ENCODE assay signal across 9 cellular contexts in genomic region chr9:115164511-115164974, GRCh38. TPM values are rescaled to one million over a fixed set of nuclear protein-coding genes. Genes with fewer than 3 reads are reported as not detected.
DNase-seq lines count a peak whose midpoint lies in the region; ATAC-seq and TF ChIP-seq lines count a peak whose summit lies in the region.
"Had no signal": no experiment of that assay in that cellular context is flagged by ENCODE, and none has a peak within 500 bp of the region (broad histone marks: within the 10 kb centered on the region; RNA-seq: fewer than 3 reads in every experiment).

No MANE protein-coding gene starts in this region.

- H3K4me1 Mint-ChIP-seq in H9 = peaks cover 12 to 17% of the 10 kb centered on the region in 2 experiments
- no peaks in the 10 kb centered on the region for H3K4me1 Mint-ChIP-seq in stimulated activated naive CD8-positive, alpha-beta T cell treated with anti-CD3 and anti-CD28 coated beads, Interleukin-15, amount 100 ng/mL, for 72 hours

- TF ChIP-seq CTCF in H9 (conservative IDR thresholded peaks at IDR 0.05) (no peak), fibroblast of pulmonary artery (IDR thresholded peaks at IDR 0.05; ENCODE audit: low read length, missing control alignments) (no peak), retinal pigment epithelial cell (conservative IDR thresholded peaks at IDR 0.05; ENCODE audit: low read depth, low read length) (no peak)

- H3K36me3 Mint-ChIP-seq in H9 (ENCODE audit: insufficient read depth in 1 of 3, low read depth in 3 of 3) = peaks cover 0 to 7% (median 7%) of the 10 kb centered on the region in 3 experiments; a peak in 4 of 7 replicates

- no peaks in the 10 kb centered on the region for H3K4me1 ChIP-seq in H9 (ENCODE audit: insufficient read depth, low read length)

- H3K4me3 ChIP-seq in fibroblast of pulmonary artery (replicated peaks; ENCODE audit: low read depth, low read length) = no peak overlapping the region
- H3K4me3 ChIP-seq in retinal pigment epithelial cell (ENCODE audit: low read length) = no peak overlapping the region

- H3T11ph ChIP-seq in H9 (ENCODE audit: low read length) = no peak overlapping the region

- no peaks in the 10 kb centered on the region for H3K9me3 ChIP-seq in H9 (ENCODE audit: control insufficient read depth, low read depth, low read length)

- WGBS in H9 (ENCODE audit: extremely low coverage, insufficient read length, low lambda C conversion rate) = no CpG with 5 or more reads among the region's 3 CpGs

- no peak overlapping the region for H3K9ac ChIP-seq in H9 (ENCODE audit: extremely low read depth, insufficient read length, low read length)

- no peak overlapping the region for H2BK5ac ChIP-seq in H9 (ENCODE audit: insufficient read length, low read length)

- no peak overlapping the region for H3K23ac ChIP-seq in H9 (ENCODE audit: insufficient read length, low read depth, low read length)

- H3K79me2 ChIP-seq in H9 (ENCODE audit: insufficient read depth, low read length) = no peaks in the 10 kb centered on the region

- peaks cover 6% of the 10 kb centered on the region in 2 experiments; a peak in 4 of 5 replicates for H3K9me3 Mint-ChIP-seq in H9
- H3K9me3 Mint-ChIP-seq in stimulated activated naive CD8-positive, alpha-beta T cell treated with anti-CD3 and anti-CD28 coated beads, Interleukin-15, amount 100 ng/mL, for 72 hours = peaks cover 7 to 10% of the 10 kb centered on the region in 2 donors

- no peaks in the 10 kb centered on the region for H3K23me2 ChIP-seq in H9 (ENCODE audit: insufficient read length, low read depth, low read length, poor library complexity, severe bottlenecking)

- H3K18ac ChIP-seq in H9 (ENCODE audit: insufficient read length, low read depth, low read length) = no peak overlapping the region

- H3K4me3 Mint-ChIP-seq in H9 = no peak overlapping the region
- no peak overlapping the region for H3K4me3 Mint-ChIP-seq in stimulated activated naive CD8-positive, alpha-beta T cell treated with anti-CD3 and anti-CD28 coated beads, Interleukin-15, amount 100 ng/mL, for 72 hours

- no peak overlapping the region for H3K4ac ChIP-seq in H9 (ENCODE audit: low read depth, low read length)

- H3K56ac ChIP-seq in H9 (ENCODE audit: insufficient read length, low read depth, low read length) = no peak overlapping the region

- H2BK120ac ChIP-seq in H9 (ENCODE audit: low read depth, low read length, poor library complexity, severe bottlenecking) = no peak overlapping the region

- H2AK5ac ChIP-seq in H9 (ENCODE audit: insufficient read length, low read length) = no peak overlapping the region

- no peak overlapping the region for H2BK12ac ChIP-seq in H9 (ENCODE audit: insufficient read length, low read depth, low read length)

- no peak overlapping the region for H4K8ac ChIP-seq in H9 (replicated peaks; ENCODE audit: insufficient read length, low read depth, low read length)

- H2BK20ac ChIP-seq in H9 (ENCODE audit: low read depth, low read length, poor library complexity, severe bottlenecking) = no peak overlapping the region

- no peak overlapping the region for H3K27ac ChIP-seq in H9 (ENCODE audit: insufficient read length, low read depth, low read length)

- no peak overlapping the region for H2BK15ac ChIP-seq in H9 (ENCODE audit: low read depth, low read length)

- H2AFZ ChIP-seq in H9 (ENCODE audit: low read length) = no peak overlapping the region

- peak overlapping the region in 1 of 3 experiments; percentile 47; a peak in 1 of 7 replicates for H3K27ac Mint-ChIP-seq in H9
- H3K27ac Mint-ChIP-seq in stimulated activated naive CD8-positive, alpha-beta T cell treated with anti-CD3 and anti-CD28 coated beads, Interleukin-15, amount 100 ng/mL, for 72 hours = no peak overlapping the region

- peaks cover 7% of the 10 kb centered on the region for H3K27me3 Mint-ChIP-seq in H9 (ENCODE audit: low read depth)
- peaks cover 32% of the 10 kb centered on the region for H3K27me3 Mint-ChIP-seq in stimulated activated naive CD8-positive, alpha-beta T cell treated with anti-CD3 and anti-CD28 coated beads, Interleukin-15, amount 100 ng/mL, for 72 hours

- peak; percentile 35 for DNase-seq in H9
- DNase-seq in NCI-H748 (lab: John Stamatoyannopoulos, UW; ENCODE audit: unreplicated experiment) = peak; percentile 71
- DNase-seq in fibroblast of pulmonary artery (ENCODE audit: low read depth) = peak; percentile 28
- peak; percentile 70 for DNase-seq in retinal pigment epithelial cell (ENCODE audit: low read depth)
- no peak for DNase-seq in stimulated activated naive CD8-positive, alpha-beta T cell treated with anti-CD3 and anti-CD28 coated beads, Interleukin-15, amount 100 ng/mL, for 72 hours
- DNase-seq in NCI-H2196 treated with DMSO at 0.1 percent for 48 hours (lab: John Stamatoyannopoulos, UW; ENCODE audit: unreplicated experiment) = no peak
- DNase-seq: activated CD4-positive, alpha-beta T cell treated with anti-CD3 and anti-CD28 coated beads, Interleukin-2, amount 50 U/mL, for 4 hours; NCI-H1436 had no signal

- H3K14ac ChIP-seq in H9 (ENCODE audit: insufficient read depth, low read length) = no peak overlapping the region

- no peaks in the 10 kb centered on the region for H3K27me3 ChIP-seq in H9 (ENCODE audit: insufficient read depth, low read length)

- no peak overlapping the region for H3K4me2 ChIP-seq in H9 (ENCODE audit: insufficient read depth, insufficient read length, low read length)

- H4K5ac ChIP-seq in H9 (ENCODE audit: insufficient read length, low read depth, low read length) = no peak overlapping the region

- no peaks in the 10 kb centered on the region for H4K20me1 ChIP-seq in H9 (ENCODE audit: control insufficient read depth, insufficient read depth, insufficient read length)

- ATAC-seq in HG03460 (IDR thresholded peaks at IDR 0.05; ENCODE audit: unreplicated experiment) = no peak
- ATAC-seq in stimulated activated naive CD8-positive, alpha-beta T cell treated with anti-CD3 and anti-CD28 coated beads, Interleukin-15, amount 100 ng/mL, for 72 hours = no peak

- H4K91ac ChIP-seq in H9 (ENCODE audit: insufficient read length, low read depth, low read length) = no peak overlapping the region

- no peaks in the 10 kb centered on the region for H3K79me1 ChIP-seq in H9 (ENCODE audit: insufficient read depth, low read depth, low read length, poor library complexity, severe bottlenecking)

RNA-seq across cellular contexts. Expression of gene TNC, which starts 46.6 kb away (rescaled TPM):
- 0.63 and 0.88 TPM in 2 replicates for total RNA-seq in H9 (2021)

Comparison
In these comparisons a context has a peak if more than half of its experiments do, and no peak if none do; other contexts are left out.
1. DNase-seq: peak in H9 (single experiment), NCI-H748 (single experiment), fibroblast of pulmonary artery (single experiment) and retinal pigment epithelial cell (single experiment); none in stimulated activated naive CD8-positive, alpha-beta T cell treated with anti-CD3 and anti-CD28 coated beads, Interleukin-15, amount 100 ng/mL, for 72 hours (0 of 2) and NCI-H2196 treated with DMSO at 0.1 percent for 48 hours (single experiment).